In genomic region chr12:50400104-50400637, GRCh38 we compare ENCODE assay signal across 9 cellular contexts. TPM values are rescaled to one million over a fixed set of nuclear protein-coding genes. Genes with fewer than 3 reads are reported as not detected.
A peak's percentile ranks its signal among the peaks of the same experiment; 100 is the strongest.
DNase-seq lines count a peak whose midpoint lies in the region; ATAC-seq and TF ChIP-seq lines count a peak whose summit lies in the region.
"Had no signal": no experiment of that assay in that cellular context is flagged by ENCODE, and none has a peak within 500 bp of the region (broad histone marks: within the 10 kb centered on the region; RNA-seq: fewer than 3 reads in every experiment).

No MANE protein-coding gene starts in this region.

- no peak for ATAC-seq in HG02763 (IDR thresholded peaks at IDR 0.05; ENCODE audit: unreplicated experiment)

- no peak overlapping the region for H3K9ac ChIP-seq in endocrine pancreas (ENCODE audit: control insufficient read depth, insufficient read depth, low read length)

- H3K36me3 Mint-ChIP-seq in activated naive CD4-positive, alpha-beta T cell treated with anti-CD3 and anti-CD28 coated beads, Interleukin-2, amount 50 U/mL, for 24 hours, result peaks cover 8% of the 10 kb centered on the region

- H3K9me2 ChIP-seq in OCI-LY7 (ENCODE audit: insufficient read depth, low read length), result no peaks in the 10 kb centered on the region

- CTCF ChIA-PET in OCI-LY7 (lab: Charles Lee; ENCODE audit: unreplicated experiment), result no interaction called here

- H3K27me3 ChIP-seq in endocrine pancreas (ENCODE audit: control insufficient read depth, insufficient read depth, low read length) (peaks cover 2% of the 10 kb centered on the region), osteoblast (ENCODE audit: insufficient read depth, low read length) (no peaks in the 10 kb centered on the region)

- no peak for TF ChIP-seq CTCF in OCI-LY7 (conservative IDR thresholded peaks at IDR 0.05; ENCODE audit: low read length)
- no peak for TF ChIP-seq CTCF in osteoblast (IDR thresholded peaks at IDR 0.05; ENCODE audit: extremely low read depth, low read depth, low read length)

- no peaks in the 10 kb centered on the region for H3K9me3 Mint-ChIP-seq in activated naive CD4-positive, alpha-beta T cell treated with anti-CD3 and anti-CD28 coated beads, Interleukin-2, amount 50 U/mL, for 24 hours

- H4K20me1 ChIP-seq in OCI-LY7 (ENCODE audit: insufficient read depth, low read length) (peaks cover 22% of the 10 kb centered on the region), osteoblast (ENCODE audit: insufficient read depth, low read length) (peaks cover 12% of the 10 kb centered on the region)

- H3K27ac ChIP-seq in OCI-LY7 (ENCODE audit: low read depth, low read length, poor library complexity, severe bottlenecking), result peak overlapping the region; percentile 81
- peak overlapping the region; percentile 83 for H3K27ac ChIP-seq in osteoblast (ENCODE audit: low read depth, low read length)

- H2AFZ ChIP-seq in OCI-LY7 (ENCODE audit: low read length) (peak overlapping the region; percentile 91), osteoblast (ENCODE audit: low read length) (peak overlapping the region; percentile 91)

- peak overlapping the region; percentile 99 for H3K27ac Mint-ChIP-seq in activated naive CD4-positive, alpha-beta T cell treated with anti-CD3 and anti-CD28 coated beads, Interleukin-2, amount 50 U/mL, for 24 hours

- peaks cover 35% of the 10 kb centered on the region for H3K4me1 Mint-ChIP-seq in activated naive CD4-positive, alpha-beta T cell treated with anti-CD3 and anti-CD28 coated beads, Interleukin-2, amount 50 U/mL, for 24 hours

- peak overlapping the region; percentile 99 for H3K4me3 Mint-ChIP-seq in activated naive CD4-positive, alpha-beta T cell treated with anti-CD3 and anti-CD28 coated beads, Interleukin-2, amount 50 U/mL, for 24 hours

- H3K4me3 ChIP-seq in OCI-LY7 (ENCODE audit: low read depth, low read length, poor library complexity, severe bottlenecking), result peak overlapping the region; percentile 85
- H3K4me3 ChIP-seq in endocrine pancreas (ENCODE audit: control insufficient read depth, insufficient read depth, low read length), result peak overlapping the region; percentile 88
- peak overlapping the region; percentile 99 for H3K4me3 ChIP-seq in osteoblast (ENCODE audit: insufficient read depth, low read length)

- BruUV-seq in OCI-LY7 (replicated peaks; lab: Mats Ljungman, UMichigan), result TSS peak; percentile 85

- H3K36me3 ChIP-seq in OCI-LY7 (ENCODE audit: insufficient read depth, low read length) (peaks cover 11% of the 10 kb centered on the region), endocrine pancreas (ENCODE audit: control insufficient read depth, insufficient read depth, low read length) (no peaks in the 10 kb centered on the region), osteoblast (ENCODE audit: insufficient read depth, low read length) (no peaks in the 10 kb centered on the region)

- intact Hi-C loops in OCI-LY7 (cut with micrococcal nuclease; ENCODE audit: unreplicated experiment), result loop anchor here (1.0 to 5.0 kb wide), 2 partner anchors 178 to 315 kb away; partner anchors contain the start of gene SMARCD1

- POLR2A ChIA-PET in OCI-LY7 (lab: Charles Lee), result interaction anchor here (0.5 to 1.3 kb wide), 3 partner anchors 28 to 65 kb away, joined by 3 to 5 read pairs (median 3); no protein-coding TSS in a partner anchor

- no peak for DNase-seq in activated naive CD4-positive, alpha-beta T cell treated with Interleukin-2 at 50 U/mL for 16 hours
- peak; percentile 71 for DNase-seq in OCI-LY7 (ENCODE audit: low spot score)
- DNase-seq in osteoblast (ENCODE audit: insufficient read length, low spot score, missing footprints), result no peak
- DNase-seq in activated CD8-positive, alpha-beta memory T cell treated with anti-CD3 and anti-CD28 coated beads, Interleukin-2, amount 50 U/mL, for 48 hours, result no peak
- no peak for DNase-seq in NCI-H524 (lab: John Stamatoyannopoulos, UW)

- peaks cover 43% of the 10 kb centered on the region for H3K79me2 ChIP-seq in OCI-LY7 (ENCODE audit: insufficient read depth, low read depth, low read length)
- peaks cover 44% of the 10 kb centered on the region for H3K79me2 ChIP-seq in osteoblast (ENCODE audit: insufficient read depth, low read length)

- H3K4me2 ChIP-seq in OCI-LY7 (ENCODE audit: low read length) (peak overlapping the region; percentile 63), osteoblast (ENCODE audit: insufficient read depth, low read length) (peak overlapping the region; percentile 87)

- peaks cover 12% of the 10 kb centered on the region for H3K4me1 ChIP-seq in OCI-LY7 (ENCODE audit: insufficient read depth, low read length, poor library complexity, severe bottlenecking)
- peaks cover 17% of the 10 kb centered on the region for H3K4me1 ChIP-seq in endocrine pancreas (ENCODE audit: control insufficient read depth, insufficient read depth, low read length)
- H3K4me1 ChIP-seq in osteoblast (ENCODE audit: insufficient read depth, low read length), result peaks cover 25% of the 10 kb centered on the region

- peaks cover 4% of the 10 kb centered on the region for H3K27me3 Mint-ChIP-seq in activated naive CD4-positive, alpha-beta T cell treated with anti-CD3 and anti-CD28 coated beads, Interleukin-2, amount 50 U/mL, for 24 hours

- H3K9me3 ChIP-seq in OCI-LY7 (ENCODE audit: low read length) (no peaks in the 10 kb centered on the region), endocrine pancreas (ENCODE audit: control insufficient read depth, low read length) (no peaks in the 10 kb centered on the region), osteoblast (ENCODE audit: low read depth, low read length) (no peaks in the 10 kb centered on the region)

RNA-seq across cellular contexts. Expression of gene LARP4, which starts 0.5 kb away (rescaled TPM):
- total RNA-seq in OCI-LY7 (2014; rRNA removed; shearing (Covaris generic)), result 32.9 and 35.0 TPM in 2 replicates
- total RNA-seq in OCI-LY7 (2022), result 69.6 and 84.1 TPM in 2 replicates
- 36.5 and 37.6 TPM in 2 replicates for total RNA-seq in osteoblast

RNA-seq across cellular contexts. Expression of gene FAM186A, which starts 3.8 kb away (rescaled TPM):
- total RNA-seq in OCI-LY7 (2014; rRNA removed; shearing (Covaris generic)), result not detected in 2 replicates
- total RNA-seq in OCI-LY7 (2022) (not detected in 2 replicates), osteoblast (not detected in 2 replicates)
- total RNA-seq: pulmonary artery endothelial cell had no signal
